Comparison of ENCODE assay signal across 22 cellular contexts in the genomic region with DNA sequence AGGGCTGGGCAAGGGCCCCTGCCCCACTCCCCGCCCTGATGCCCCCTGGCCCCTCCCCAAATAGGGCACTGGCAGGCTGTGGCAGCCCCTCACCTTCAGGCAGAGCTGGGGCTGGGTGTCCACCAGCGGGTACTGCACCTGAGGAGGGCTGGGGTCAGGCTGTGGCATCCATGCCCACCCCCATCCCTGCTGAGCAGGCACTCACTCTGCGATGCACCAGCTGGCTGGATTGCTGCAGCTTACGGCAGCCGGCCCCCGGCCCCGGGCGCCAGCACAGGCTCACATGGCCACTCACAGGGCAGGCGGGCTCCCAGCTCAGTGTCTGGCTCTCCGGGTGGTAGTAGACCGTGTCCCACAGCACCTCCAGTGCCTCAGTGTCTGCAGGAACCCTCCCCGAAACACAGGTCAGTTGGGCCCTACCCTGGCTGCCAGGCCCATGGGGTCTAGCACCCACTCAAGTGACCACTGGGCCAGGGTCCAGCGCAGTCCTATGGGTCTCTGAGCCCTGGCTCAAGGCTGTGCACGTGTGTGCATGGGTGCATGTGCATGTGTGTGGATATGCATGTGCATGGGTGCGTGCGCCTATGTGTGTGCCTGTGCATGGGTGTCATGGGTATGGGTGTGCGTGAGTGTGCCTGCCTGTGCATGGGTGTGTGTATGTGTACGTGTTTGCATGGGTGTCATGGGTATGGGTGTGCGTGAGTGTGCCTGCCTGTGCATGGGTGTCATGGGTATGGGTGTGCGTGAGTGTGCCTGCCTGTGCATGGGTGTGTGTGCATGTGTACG. TPM values are rescaled to one million over a fixed set of nuclear protein-coding genes. Genes with fewer than 3 reads are reported as not detected.
DNase-seq lines count a peak whose midpoint lies in the region; ATAC-seq, FAIRE-seq and TF ChIP-seq lines count a peak whose summit lies in the region.
"Had no signal": no experiment of that assay in that cellular context is flagged by ENCODE, and none has a peak within 500 bp of the region (broad histone marks: within the 10 kb centered on the region; RNA-seq: fewer than 3 reads in every experiment).

No MANE protein-coding gene starts in this region.

- H3K27me3 Mint-ChIP-seq in T-helper 2 cell treated with Interferon-gamma antibody and Interleukin-4, amounts not matched to agents 5 μg/mL and 100 μg/mL, for 36 hours (ENCODE audit: low read depth), result peaks cover 3% of the 10 kb centered on the region

- peaks cover 6% of the 10 kb centered on the region for H3K4me1 Mint-ChIP-seq in T-helper 2 cell treated with Interferon-gamma antibody and Interleukin-4, amounts not matched to agents 5 μg/mL and 100 μg/mL, for 36 hours (ENCODE audit: low read depth)

- no peaks in the 10 kb centered on the region for H3K9me3 ChIP-seq in kidney (ENCODE audit: control insufficient read depth in 1 of 2, low read length in 2 of 2)
- H3K9me3 ChIP-seq: BLaER1 treated with 17β-estradiol and CSF1 and Interleukin-3, amounts not matched to agents 10 nM and 100 nM had no signal

- H3K36me3 ChIP-seq in kidney (ENCODE audit: control insufficient read depth in 1 of 2, insufficient read depth in 2 of 2, low read length in 2 of 2), result no peaks in the 10 kb centered on the region
- H3K36me3 ChIP-seq: BLaER1 treated with 17β-estradiol and CSF1 and Interleukin-3, amounts not matched to agents 10 nM and 100 nM had no signal

- H3K9me3 Mint-ChIP-seq in T-helper 2 cell treated with Interferon-gamma antibody and Interleukin-4, amounts not matched to agents 5 μg/mL and 100 μg/mL, for 36 hours, result no peaks in the 10 kb centered on the region
- H3K9me3 Mint-ChIP-seq: T-cell had no signal

- H3K27ac Mint-ChIP-seq in T-helper 2 cell treated with Interferon-gamma antibody and Interleukin-4, amounts not matched to agents 5 μg/mL and 100 μg/mL, for 36 hours, result peak overlapping the region; percentile 6
- H3K27ac Mint-ChIP-seq: T-cell had no signal

- ATAC-seq in omental fat pad (ENCODE audit: low FRiP score) (no peak), HG03442 (IDR thresholded peaks at IDR 0.05; ENCODE audit: unreplicated experiment) (no peak)
- ATAC-seq: T-cell had no signal

- peaks cover 0 to 2% of the 10 kb centered on the region in 2 donors for H3K4me1 ChIP-seq in kidney (ENCODE audit: control insufficient read depth in 1 of 2, insufficient read depth in 1 of 2, low read depth in 1 of 2, low read length in 2 of 2)

- no peak overlapping the region for H3K4me3 ChIP-seq in kidney (ENCODE audit: low read length in 2 of 2)
- H3K4me3 ChIP-seq: BLaER1 treated with 17β-estradiol and CSF1 and Interleukin-3, amounts not matched to agents 10 nM and 100 nM had no signal

- no peaks in the 10 kb centered on the region for H3K36me3 Mint-ChIP-seq in T-helper 2 cell treated with Interferon-gamma antibody and Interleukin-4, amounts not matched to agents 5 μg/mL and 100 μg/mL, for 36 hours (ENCODE audit: low read depth)
- H3K36me3 Mint-ChIP-seq: T-cell had no signal

- CTCF ChIA-PET in HEK293T (lab: Yijun Ruan, JAX), result no interaction called here

- no peak overlapping the region for H3K9ac ChIP-seq in kidney (ENCODE audit: low read length in 2 of 2)
- H3K9ac ChIP-seq: BLaER1 treated with 17β-estradiol and CSF1 and Interleukin-3, amounts not matched to agents 10 nM and 100 nM had no signal

- TF ChIP-seq CTCF in kidney (IDR thresholded peaks at IDR 0.05; ENCODE audit: borderline replicate concordance, extremely low read depth, insufficient read depth) (no peak), omental fat pad (IDR thresholded peaks at IDR 0.05) (no peak)

- intact Hi-C loops in kidney (cut with DNase I), result no loop called here

- H3K27ac ChIP-seq in kidney (ENCODE audit: low read depth in 2 of 2, low read length in 2 of 2), result no peak overlapping the region
- H3K27ac ChIP-seq: BLaER1 treated with 17β-estradiol and CSF1 and Interleukin-3, amounts not matched to agents 10 nM and 100 nM; VCaP had no signal

- FAIRE-seq in kidney (lab: Jason Lieb, UNC), result no peak
- FAIRE-seq: H54 had no signal

- DNase-seq in T-helper 2 cell treated with Interferon-gamma antibody and Interleukin-4, amounts not matched to agents 5 μg/mL and 100 μg/mL, for 36 hours (ENCODE audit: low spot score), result no peak
- DNase-seq in T-helper 2 cell (no peak), HEK293T (ENCODE audit: extremely low spot score) (peak; percentile 2), kidney (peak; percentile 70), omental fat pad (ENCODE audit: low spot score) (peak; percentile 20), C1 segment of cervical spinal cord (lab: John Stamatoyannopoulos, UW) (no peak), HuH-7.5 (ENCODE audit: low spot score) (no peak)
- DNase-seq: amygdala; central memory CD4-positive, alpha-beta T cell; effector CD8-positive, alpha-beta T cell; glutamatergic neuron; NCI-H1092; NCI-H2029 treated with DMSO at 0.1 percent for 48 hours; T-cell had no signal

- H3K4me3 Mint-ChIP-seq in T-helper 2 cell treated with Interferon-gamma antibody and Interleukin-4, amounts not matched to agents 5 μg/mL and 100 μg/mL, for 36 hours, result no peak overlapping the region

- POLR2A ChIA-PET in HEK293T (lab: Yijun Ruan, JAX), result no interaction called here

TF ChIP-seq in HEK293T, 16 proteins besides CTCF, POLR2A, EP300 and RAD21:
- TF ChIP-seq, protein P1, sequence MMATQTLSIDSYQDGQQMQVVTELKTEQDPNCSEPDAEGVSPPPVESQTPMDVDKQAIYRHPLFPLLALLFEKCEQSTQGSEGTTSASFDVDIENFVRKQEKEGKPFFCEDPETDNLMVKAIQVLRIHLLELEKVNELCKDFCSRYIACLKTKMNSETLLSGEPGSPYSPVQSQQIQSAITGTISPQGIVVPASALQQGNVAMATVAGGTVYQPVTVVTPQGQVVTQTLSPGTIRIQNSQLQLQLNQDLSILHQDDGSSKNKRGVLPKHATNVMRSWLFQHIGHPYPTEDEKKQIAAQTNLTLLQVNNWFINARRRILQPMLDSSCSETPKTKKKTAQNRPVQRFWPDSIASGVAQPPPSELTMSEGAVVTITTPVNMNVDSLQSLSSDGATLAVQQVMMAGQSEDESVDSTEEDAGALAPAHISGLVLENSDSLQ (IDR thresholded peaks at IDR 0.05), result no peak
- no peak for TF ChIP-seq FOXK2 (IDR thresholded peaks at IDR 0.05)
- no peak for TF ChIP-seq SUZ12 (IDR thresholded peaks at IDR 0.05)
- TF ChIP-seq ZNF384 (IDR thresholded peaks at IDR 0.05), result no peak
- no peak for TF ChIP-seq CTBP1 (IDR thresholded peaks at IDR 0.05; ENCODE audit: borderline replicate concordance)
- no peak for TF ChIP-seq L3MBTL2 (conservative IDR thresholded peaks at IDR 0.05)

RNA-seq across cellular contexts. Expression of a gene that starts 14.4 kb away (rescaled TPM):
- total RNA-seq in kidney, result 0.16 TPM
- polyA plus RNA-seq in kidney (ENCODE audit: insufficient read depth, low read depth, low replicate concordance), result not detected
- not detected for total RNA-seq in omental fat pad
- total RNA-seq: A172, lower leg skin had no signal

RNA-seq across cellular contexts. Expression of a gene that starts 37.6 kb away (rescaled TPM):
- total RNA-seq in kidney, result 107 TPM
- 96.5 TPM for polyA plus RNA-seq in kidney (ENCODE audit: insufficient read depth, low read depth, low replicate concordance)
- total RNA-seq in omental fat pad, result 100 to 1,000 TPM in 2 of 4 donors, 10 to 100 TPM in 2; 92.2 to 174 (median 114) TPM

RNA-seq across cellular contexts. Expression of a gene that starts 60.0 kb away (rescaled TPM):
- total RNA-seq in kidney, result not detected
- polyA plus RNA-seq in kidney (ENCODE audit: insufficient read depth, low read depth, low replicate concordance), result not detected
- not detected for total RNA-seq in omental fat pad
- total RNA-seq: A172; activated CD8-positive, alpha-beta memory T cell treated with anti-CD3 and anti-CD28 coated beads for 36 hours; lower leg skin; T-cell had no signal
- polyA plus RNA-seq: thymus had no signal

Comparison
In these comparisons a context has a peak if more than half of its experiments do, and no peak if none do; other contexts are left out.
1. DNase-seq: peak in HEK293T (single experiment), kidney (single experiment) and omental fat pad (single experiment); none in T-helper 2 cell treated with Interferon-gamma antibody and Interleukin-4, amounts not matched to agents 5 μg/mL and 100 μg/mL, for 36 hours (single experiment), T-helper 2 cell (0 of 5), C1 segment of cervical spinal cord (0 of 14) and HuH-7.5 (single experiment).